8 cellular contexts compared by ENCODE assay signal in genomic region chr15:101126618-101127502, GRCh38.
DNase-seq lines count a peak whose midpoint lies in the region; ATAC-seq lines count a peak whose summit lies in the region.

No MANE protein-coding gene starts in this region.

- H3K9me3 Mint-ChIP-seq in activated T-helper 2 cell treated with anti-CD3 and anti-CD28 coated beads, Interferon-gamma antibody, Interleukin-2, Interleukin-4, amounts not matched to agents 10 μg/mL and 5 μg/mL and 100 μg/mL, durations not matched to agents 14 hours and 24 hours and 36 hours, result no peaks in the 10 kb centered on the region

- ATAC-seq in GM18499 (IDR thresholded peaks at IDR 0.05; ENCODE audit: insufficient read depth, unreplicated experiment) (peak; percentile 23), GM21619 (IDR thresholded peaks at IDR 0.05; ENCODE audit: unreplicated experiment) (peak; percentile 36)

- peaks cover 63% of the 10 kb centered on the region for H3K4me1 Mint-ChIP-seq in activated T-helper 2 cell treated with anti-CD3 and anti-CD28 coated beads, Interferon-gamma antibody, Interleukin-2, Interleukin-4, amounts not matched to agents 10 μg/mL and 5 μg/mL and 100 μg/mL, durations not matched to agents 14 hours and 24 hours and 36 hours (ENCODE audit: low read depth)

- peak overlapping the region; percentile 50 for H3K4me3 Mint-ChIP-seq in activated T-helper 2 cell treated with anti-CD3 and anti-CD28 coated beads, Interferon-gamma antibody, Interleukin-2, Interleukin-4, amounts not matched to agents 10 μg/mL and 5 μg/mL and 100 μg/mL, durations not matched to agents 14 hours and 24 hours and 36 hours (ENCODE audit: low read depth)

- H3K27ac Mint-ChIP-seq in activated T-helper 2 cell treated with anti-CD3 and anti-CD28 coated beads, Interferon-gamma antibody, Interleukin-2, Interleukin-4, amounts not matched to agents 10 μg/mL and 5 μg/mL and 100 μg/mL, durations not matched to agents 14 hours and 24 hours and 36 hours, result peak overlapping the region; percentile 89

- peaks cover 5% of the 10 kb centered on the region for H3K36me3 Mint-ChIP-seq in activated T-helper 2 cell treated with anti-CD3 and anti-CD28 coated beads, Interferon-gamma antibody, Interleukin-2, Interleukin-4, amounts not matched to agents 10 μg/mL and 5 μg/mL and 100 μg/mL, durations not matched to agents 14 hours and 24 hours and 36 hours (ENCODE audit: low read depth)

- DNase-seq in KG1 (lab: John Stamatoyannopoulos, UW) (peak; percentile 52), islet precursor cell (peak; percentile 50), stromal cell of bone marrow (ENCODE audit: low read depth) (peak; percentile 39), GOT3 (lab: John Stamatoyannopoulos, UW) (no peak)
- DNase-seq in activated T-helper 2 cell treated with anti-CD3 and anti-CD28 coated beads, Interferon-gamma antibody, Interleukin-2, Interleukin-4, amounts not matched to agents 10 μg/mL and 5 μg/mL and 100 μg/mL, durations not matched to agents 14 hours and 24 hours and 36 hours (ENCODE audit: low spot score), result peak; percentile 14
- no peak for DNase-seq in stimulated activated naive CD4-positive, alpha-beta T cell treated with Interleukin-2 at 50 U/mL for 16 hours (lab: John Stamatoyannopoulos, UW)

- H3K27me3 Mint-ChIP-seq in activated T-helper 2 cell treated with anti-CD3 and anti-CD28 coated beads, Interferon-gamma antibody, Interleukin-2, Interleukin-4, amounts not matched to agents 10 μg/mL and 5 μg/mL and 100 μg/mL, durations not matched to agents 14 hours and 24 hours and 36 hours (ENCODE audit: low read depth), result peaks cover 4% of the 10 kb centered on the region

- intact Hi-C loops in activated T-helper 2 cell treated with anti-CD3 and anti-CD28 coated beads, Interferon-gamma antibody, Interleukin-2, Interleukin-4, amounts not matched to agents 10 μg/mL and 5 μg/mL and 100 μg/mL, durations not matched to agents 14 hours and 24 hours and 36 hours (cut with micrococcal nuclease), result loop anchor here (1.0 to 10.0 kb wide), 4 partner anchors 33 to 118 kb away; no protein-coding TSS in a partner anchor

Comparison
In these comparisons a context has a peak if more than half of its experiments do, and no peak if none do; other contexts are left out.
1. DNase-seq: peak in KG1 (single experiment), activated T-helper 2 cell treated with anti-CD3 and anti-CD28 coated beads, Interferon-gamma antibody, Interleukin-2, Interleukin-4, amounts not matched to agents 10 μg/mL and 5 μg/mL and 100 μg/mL, durations not matched to agents 14 hours and 24 hours and 36 hours (single experiment), islet precursor cell (single experiment) and stromal cell of bone marrow (single experiment); none in GOT3 (single experiment) and stimulated activated naive CD4-positive, alpha-beta T cell treated with Interleukin-2 at 50 U/mL for 16 hours (single experiment).